Comparison of ENCODE assay signal across 24 cellular contexts in genomic region chr22:25760294-25760693, GRCh38. TPM values are rescaled to one million over a fixed set of nuclear protein-coding genes. Genes with fewer than 3 reads are reported as not detected.
DNase-seq lines count a peak whose midpoint lies in the region; ATAC-seq, FAIRE-seq and TF ChIP-seq lines count a peak whose summit lies in the region.
"Had no signal": no experiment of that assay in that cellular context is flagged by ENCODE, and none has a peak within 500 bp of the region (broad histone marks: within the 10 kb centered on the region; RNA-seq: fewer than 3 reads in every experiment).

No MANE protein-coding gene starts in this region.

- no peak overlapping the region for H4K5ac ChIP-seq in IMR-90 (ENCODE audit: low read depth, low read length)

- no TSS peak for BruUV-seq in IMR-90 (replicated peaks; lab: Mats Ljungman, UMichigan)
- no TSS peak for BruUV-seq in endothelial cell of umbilical vein (replicated peaks; lab: Mats Ljungman, UMichigan)

- intact Hi-C loops in IMR-90 (cut with micrococcal nuclease) (no loop called here), endothelial cell of umbilical vein (cut with micrococcal nuclease) (loop anchor here (5.0 kb wide), 1 partner anchor 58 kb away; no protein-coding TSS in a partner anchor), adrenal gland (cut with DNase I) (no loop called here)

- no CpG with 5 or more reads among the region's 2 CpGs for WGBS in IMR-90 (ENCODE audit: extremely low coverage in 2 of 2, insufficient read length in 1 of 2), 2 experiments
- 54 to 79% (median 59%) methylated on average over 2 of the region's 2 CpGs for WGBS in adrenal gland, 4 donors

- dilution Hi-C loops in IMR-90 (cut with HindIII; ENCODE audit: low sequenced_read_pairs, unreplicated experiment) = no loop called here
- dilution Hi-C loops in endothelial cell of umbilical vein (cut with MboI; ENCODE audit: extremely low pct_ligation_motif_present, low sequenced_read_pairs) = no loop called here

- peak overlapping the region; percentile 77 for H2BK120ac ChIP-seq in IMR-90 (ENCODE audit: low read depth, low read length)

- TF ChIP-seq POLR2A in IMR-90 (IDR thresholded peaks at IDR 0.05; ENCODE audit: low read depth, low read length) (no peak), endothelial cell of umbilical vein (IDR thresholded peaks at IDR 0.05; ENCODE audit: low read depth, low read length) (no peak), adrenal gland (IDR thresholded peaks at IDR 0.05) (no peak)

- no peaks in the 10 kb centered on the region for H3K36me3 Mint-ChIP-seq in progenitor cell of endocrine pancreas (ENCODE audit: insufficient read depth)
- peaks cover 5% of the 10 kb centered on the region for H3K36me3 Mint-ChIP-seq in activated CD4-positive, alpha-beta T cell treated with anti-CD3 and anti-CD28 coated beads, Interleukin-2, amount 10 ng/mL, durations not matched to agents 7 days and 5 days (ENCODE audit: low read depth)
- H3K36me3 Mint-ChIP-seq: CD4-positive, alpha-beta memory T cell had no signal

- H3K27ac ChIP-seq in BLaER1 treated with 17β-estradiol and CSF1 and Interleukin-3, amounts not matched to agents 10 nM and 100 nM = peak overlapping the region in 4 of 11 experiments; percentile 12 to 67 (median 40); a peak in 5 of 22 replicates
- H3K27ac ChIP-seq in IMR-90 (ENCODE audit: insufficient read depth, low read length) = no peak overlapping the region
- peak overlapping the region; percentile 77 for H3K27ac ChIP-seq in endothelial cell of umbilical vein (ENCODE audit: insufficient read depth, low read depth, low read length)
- H3K27ac ChIP-seq in adrenal gland = no peak overlapping the region
- H3K27ac ChIP-seq: KMS-11, thyroid gland, WERI-Rb-1 had no signal

- no peaks in the 10 kb centered on the region for H3K36me3 ChIP-seq in BLaER1 treated with 17β-estradiol and CSF1 and Interleukin-3, amounts not matched to agents 10 nM and 100 nM
- no peaks in the 10 kb centered on the region for H3K36me3 ChIP-seq in IMR-90 (ENCODE audit: control insufficient read depth, insufficient read depth, low read length)
- H3K36me3 ChIP-seq in endothelial cell of umbilical vein (ENCODE audit: control insufficient read depth in 2 of 2, extremely low read depth in 1 of 2, insufficient read depth in 2 of 2, low read length in 2 of 2) = no peaks in the 10 kb centered on the region
- H3K36me3 ChIP-seq in adrenal gland (replicated peaks in 1 of 2) = no peaks in the 10 kb centered on the region
- H3K36me3 ChIP-seq: thyroid gland, WERI-Rb-1 had no signal

- H3K56ac ChIP-seq in IMR-90 (ENCODE audit: extremely low read depth, insufficient read depth, low read length) = no peak overlapping the region

- peak overlapping the region in 1 of 2 experiments; percentile 52; a peak in 1 of 4 replicates for H4K8ac ChIP-seq in IMR-90 (ENCODE audit: low read depth in 2 of 2, low read length in 2 of 2)

- TF ChIP-seq CTCF in IMR-90 (conservative IDR thresholded peaks at IDR 0.05; ENCODE audit: low read depth, low read length) (no peak), endothelial cell of umbilical vein (IDR thresholded peaks at IDR 0.05; ENCODE audit: extremely low read depth in 1 of 2, insufficient read depth in 1 of 2, low read depth in 1 of 2, low read length in 2 of 2) (no peak), progenitor cell of endocrine pancreas (IDR thresholded peaks at IDR 0.05; ENCODE audit: unreplicated experiment) (no peak), adrenal gland (IDR thresholded peaks at IDR 0.05) (no peak)

- 0 out of 2 replicates have a peak overlapping the region, but pooled peaks have one; percentile 60 for H2AK5ac ChIP-seq in IMR-90 (ENCODE audit: low read depth, low read length)

- no peak overlapping the region for H2AK9ac ChIP-seq in IMR-90 (replicated peaks; ENCODE audit: low read depth, low read length, poor library complexity)

- H2AFZ ChIP-seq in IMR-90 (replicated peaks; ENCODE audit: low read length, poor library complexity) (no peak overlapping the region), endothelial cell of umbilical vein (ENCODE audit: low read depth, low read length) (no peak overlapping the region)

- H4K91ac ChIP-seq in IMR-90 (ENCODE audit: insufficient read depth, low read depth, low read length) = 0 out of 2 replicates have a peak overlapping the region, but pooled peaks have one; percentile 35

- no peak overlapping the region for H3K4me3 ChIP-seq in BLaER1 treated with 17β-estradiol and CSF1 and Interleukin-3, amounts not matched to agents 10 nM and 100 nM
- H3K4me3 ChIP-seq in IMR-90 (ENCODE audit: insufficient read depth, low read depth, low read length) = no peak overlapping the region
- H3K4me3 ChIP-seq in endothelial cell of umbilical vein (replicated peaks in 1 of 3; ENCODE audit: insufficient read depth in 1 of 3, low read depth in 1 of 3, low read length in 3 of 3) = no peak overlapping the region
- no peak overlapping the region for H3K4me3 ChIP-seq in adrenal gland
- H3K4me3 ChIP-seq: thyroid gland had no signal

- H3K4me2 ChIP-seq in BLaER1 treated with 17β-estradiol and CSF1 and Interleukin-3, amounts not matched to agents 10 nM and 100 nM = peak overlapping the region in 7 of 11 experiments; percentile 15 to 80 (median 61); a peak in 14 of 22 replicates
- H3K4me2 ChIP-seq in IMR-90 (ENCODE audit: low read depth, low read length) = no peak overlapping the region
- H3K4me2 ChIP-seq in endothelial cell of umbilical vein (ENCODE audit: insufficient read depth, low read length) = no peak overlapping the region
- H3K4me2 ChIP-seq: KMS-11 had no signal

- no peak for TF ChIP-seq RAD21 in IMR-90 (IDR thresholded peaks at IDR 0.05; ENCODE audit: low read length)

- peak overlapping the region; percentile 43; the same call in 1 of the 2 replicates for H3K18ac ChIP-seq in IMR-90 (ENCODE audit: low read depth, low read length)

- H3K9ac ChIP-seq in BLaER1 treated with 17β-estradiol and CSF1 and Interleukin-3, amounts not matched to agents 10 nM and 100 nM = peak overlapping the region in 1 of 11 experiments; percentile 31; a peak in 1 of 22 replicates
- H3K9ac ChIP-seq in IMR-90 (ENCODE audit: low read depth, low read length) (no peak overlapping the region), endothelial cell of umbilical vein (replicated peaks; ENCODE audit: extremely low read depth, insufficient read depth, low read length) (no peak overlapping the region)
- H3K9ac ChIP-seq: KMS-11 had no signal

- no peak overlapping the region for H2BK5ac ChIP-seq in IMR-90 (ENCODE audit: low read depth, low read length, poor library complexity, severe bottlenecking)

- DNase-seq in IMR-90 (no peak), endothelial cell of umbilical vein (ENCODE audit: low read depth, low spot score) (peak; percentile 21), progenitor cell of endocrine pancreas (ENCODE audit: low spot score, unreplicated experiment) (no peak), adrenal gland (no peak), cerebellum (ENCODE audit: low spot score) (no peak)
- no peak for DNase-seq in activated CD4-positive, alpha-beta T cell treated with anti-CD3 and anti-CD28 coated beads, Interleukin-2, amount 10 ng/mL, durations not matched to agents 7 days and 5 days
- DNase-seq: activated CD4-positive, alpha-beta T cell treated with anti-CD3 and anti-CD28 coated beads, Interleukin-2, amount 50 U/mL, for 48 hours; activated effector memory CD4-positive, alpha-beta T cell treated with Interleukin-2 at 50 U/mL for 16 hours; CD4-positive, alpha-beta memory T cell; NCI-H1694; NCI-H748 treated with DMSO at 0.1 percent for 48 hours; nucleus accumbens; stimulated activated CD4-positive, alpha-beta T cell treated with anti-CD3 and anti-CD28 coated beads, Interleukin-1b, Interleukin-23, amount 100 ng/mL, for 48 hours; stimulated activated naive CD4-positive, alpha-beta T cell; T-helper 2 cell; thyroid gland; WERI-Rb-1 had no signal

- in situ Hi-C loops in IMR-90 (cut with MboI; ENCODE audit: low sequenced_read_pairs) = no loop called here

- H3K9me1 ChIP-seq in IMR-90 (ENCODE audit: insufficient read depth, low read length) (0 out of 2 replicates have a peak, but pooled peaks cover 5% of the 10 kb centered on the region), endothelial cell of umbilical vein (replicated peaks; ENCODE audit: control insufficient read depth, extremely low read depth, insufficient read depth, low read length) (no peaks in the 10 kb centered on the region)

- peaks cover 11 to 51% (median 35%) of the 10 kb centered on the region in 10 experiments; a peak in 19 of 20 replicates for H3K4me1 ChIP-seq in BLaER1 treated with 17β-estradiol and CSF1 and Interleukin-3, amounts not matched to agents 10 nM and 100 nM
- no peaks in the 10 kb centered on the region for H3K4me1 ChIP-seq in IMR-90 (ENCODE audit: control insufficient read depth, insufficient read depth, low read length)
- peaks cover 19% of the 10 kb centered on the region for H3K4me1 ChIP-seq in endothelial cell of umbilical vein (ENCODE audit: control insufficient read depth, extremely low read depth, insufficient read depth, low read length)
- peaks cover 0 to 6% of the 10 kb centered on the region in 2 donors for H3K4me1 ChIP-seq in adrenal gland (replicated peaks in 1 of 2)
- H3K4me1 ChIP-seq: thyroid gland had no signal

- H3K4ac ChIP-seq in IMR-90 (ENCODE audit: low read depth, low read length) = peak overlapping the region; percentile 69; the same call in 1 of the 2 replicates

- H4K20me1 ChIP-seq in BLaER1 treated with 17β-estradiol and CSF1 and Interleukin-3, amounts not matched to agents 10 nM and 100 nM = no peaks in the 10 kb centered on the region
- no peaks in the 10 kb centered on the region for H4K20me1 ChIP-seq in IMR-90 (ENCODE audit: insufficient read depth, low read length)
- no peaks in the 10 kb centered on the region for H4K20me1 ChIP-seq in endothelial cell of umbilical vein (replicated peaks; ENCODE audit: control insufficient read depth, extremely low read depth, insufficient read depth, low read length)

- H2BK15ac ChIP-seq in IMR-90 (ENCODE audit: low read depth, low read length) = no peak overlapping the region

- H3K23ac ChIP-seq in IMR-90 (ENCODE audit: low read depth, low read length) = no peak overlapping the region

- H3K4me3 Mint-ChIP-seq in progenitor cell of endocrine pancreas (ENCODE audit: low read depth) = no peak overlapping the region
- H3K4me3 Mint-ChIP-seq in activated CD4-positive, alpha-beta T cell treated with anti-CD3 and anti-CD28 coated beads, Interleukin-2, amount 10 ng/mL, durations not matched to agents 7 days and 5 days = no peak overlapping the region
- H3K4me3 Mint-ChIP-seq: CD4-positive, alpha-beta memory T cell had no signal

- no peak overlapping the region for H3K14ac ChIP-seq in IMR-90 (replicated peaks; ENCODE audit: low read depth, low read length)

- H3K27ac Mint-ChIP-seq in progenitor cell of endocrine pancreas = peak overlapping the region; percentile 69
- no peak overlapping the region for H3K27ac Mint-ChIP-seq in activated CD4-positive, alpha-beta T cell treated with anti-CD3 and anti-CD28 coated beads, Interleukin-2, amount 10 ng/mL, durations not matched to agents 7 days and 5 days
- H3K27ac Mint-ChIP-seq: CD4-positive, alpha-beta memory T cell had no signal

- H3K4me1 Mint-ChIP-seq in progenitor cell of endocrine pancreas (ENCODE audit: low read depth) = peaks cover 6% of the 10 kb centered on the region
- peaks cover 54% of the 10 kb centered on the region for H3K4me1 Mint-ChIP-seq in activated CD4-positive, alpha-beta T cell treated with anti-CD3 and anti-CD28 coated beads, Interleukin-2, amount 10 ng/mL, durations not matched to agents 7 days and 5 days

- no peak for ATAC-seq in IMR-90 (ENCODE audit: low read depth)
- ATAC-seq in HG03342 (IDR thresholded peaks at IDR 0.05; ENCODE audit: unreplicated experiment) = no peak

- H3K27me3 ChIP-seq in BLaER1 treated with 17β-estradiol and CSF1 and Interleukin-3, amounts not matched to agents 10 nM and 100 nM = no peaks in the 10 kb centered on the region
- H3K27me3 ChIP-seq in IMR-90 (ENCODE audit: control insufficient read depth, insufficient read depth, low read length) = no peaks in the 10 kb centered on the region
- no peaks in the 10 kb centered on the region for H3K27me3 ChIP-seq in endothelial cell of umbilical vein (ENCODE audit: control insufficient read depth in 2 of 2, insufficient read depth in 2 of 2, low read length in 2 of 2)
- H3K27me3 ChIP-seq in adrenal gland = no peaks in the 10 kb centered on the region
- H3K27me3 ChIP-seq: thyroid gland had no signal

- H3K9me3 Mint-ChIP-seq in progenitor cell of endocrine pancreas (ENCODE audit: low read depth) = no peaks in the 10 kb centered on the region
- H3K9me3 Mint-ChIP-seq in activated CD4-positive, alpha-beta T cell treated with anti-CD3 and anti-CD28 coated beads, Interleukin-2, amount 10 ng/mL, durations not matched to agents 7 days and 5 days = peaks cover 3% of the 10 kb centered on the region

- no peaks in the 10 kb centered on the region for H3K79me1 ChIP-seq in IMR-90 (ENCODE audit: low read depth in 1 of 2, low read length in 2 of 2)

- peaks cover 0 to 14% (median 8%) of the 10 kb centered on the region in 11 experiments; a peak in 19 of 22 replicates for H3K9me3 ChIP-seq in BLaER1 treated with 17β-estradiol and CSF1 and Interleukin-3, amounts not matched to agents 10 nM and 100 nM (replicated peaks in 1 of 11)
- H3K9me3 ChIP-seq in IMR-90 (ENCODE audit: control insufficient read depth, insufficient read depth, low read length) (peaks cover 2% of the 10 kb centered on the region; the same call in 1 of the 2 replicates), endothelial cell of umbilical vein (replicated peaks; ENCODE audit: control insufficient read depth, insufficient read depth, low read length) (no peaks in the 10 kb centered on the region), adrenal gland (replicated peaks in 1 of 3) (no peaks in the 10 kb centered on the region)
- H3K9me3 ChIP-seq: thyroid gland had no signal

- CTCF ChIA-PET in IMR-90 (lab: Yijun Ruan, JAX) (interaction anchor here (1.8 kb wide), 1 partner anchor 12 kb away, joined by 5 read pairs; no protein-coding TSS in a partner anchor), endothelial cell of umbilical vein (lab: Charles Lee) (interaction anchor here (0.6 to 1.8 kb wide), 5 partner anchors 10 to 369 kb away, joined by 3 to 8 read pairs (median 3); no protein-coding TSS in a partner anchor)
- CTCF ChIA-PET in activated CD4-positive, alpha-beta T cell treated with anti-CD3 and anti-CD28 coated beads, Interleukin-2, amount 10 ng/mL, durations not matched to agents 7 days and 5 days (lab: Charles Lee) = interaction anchor here (0.6 to 1.1 kb wide), 3 partner anchors 10 to 44 kb away, joined by 3 to 6 read pairs (median 4); no protein-coding TSS in a partner anchor

- no peak for FAIRE-seq in endothelial cell of umbilical vein (lab: Jason Lieb, UNC)
- FAIRE-seq: GM12892, GM19239 had no signal

- 0 out of 2 replicates have a peak overlapping the region, but pooled peaks have one; percentile 91 for H2BK20ac ChIP-seq in IMR-90 (ENCODE audit: low read depth, low read length)

- POLR2A ChIA-PET in IMR-90 (lab: Charles Lee; ENCODE audit: unreplicated experiment) (no interaction called here), endothelial cell of umbilical vein (lab: Charles Lee) (no interaction called here)
- POLR2A ChIA-PET in activated CD4-positive, alpha-beta T cell treated with anti-CD3 and anti-CD28 coated beads, Interleukin-2, amount 10 ng/mL, durations not matched to agents 7 days and 5 days (lab: Charles Lee) = no interaction called here

- H3K79me2 ChIP-seq in endothelial cell of umbilical vein (ENCODE audit: control insufficient read depth, insufficient read depth, low read length) = no peaks in the 10 kb centered on the region

- no peaks in the 10 kb centered on the region for H3K27me3 Mint-ChIP-seq in progenitor cell of endocrine pancreas
- no peaks in the 10 kb centered on the region for H3K27me3 Mint-ChIP-seq in activated CD4-positive, alpha-beta T cell treated with anti-CD3 and anti-CD28 coated beads, Interleukin-2, amount 10 ng/mL, durations not matched to agents 7 days and 5 days

RNA-seq across cellular contexts. Expression of gene MYO18B, which starts 18.3 kb away (rescaled TPM):
- total RNA-seq in IMR-90 (2012; rRNA removed) (under 0.01 TPM in 1 of 2 replicates, not detected in the other), endothelial cell of umbilical vein (not detected in 2 replicates), progenitor cell of endocrine pancreas (1.9 and 2.8 TPM in 2 replicates), adrenal gland (under 1 TPM; 0.08 to 0.91 (median 0.18) TPM), cerebellum (0.36 TPM)
- polyA plus RNA-seq in IMR-90 (2012; rRNA removed) (not detected in 2 replicates), endothelial cell of umbilical vein (0.01 and 0.02 TPM in 2 replicates), adrenal gland (under 1 TPM; 0.09 to 0.20 (median 0.16) TPM)
- polyA plus RNA-seq in IMR-90 (2012; cell fraction: cytosol; rRNA removed) = not detected in 2 replicates
- polyA plus RNA-seq in IMR-90 (2012; cell fraction: nucleus; rRNA removed; ENCODE audit: low replicate concordance) = 0.01 TPM in 2 replicates
- polyA plus RNA-seq in endothelial cell of umbilical vein (2011; cell fraction: cytosol; rRNA removed) = 0.01 TPM in 1 of 2 replicates, not detected in the other
- polyA plus RNA-seq in endothelial cell of umbilical vein (2011; cell fraction: nucleus; rRNA removed) = 0.04 and 0.05 TPM in 2 replicates
- not detected in 2 replicates for polyA plus RNA-seq in endothelial cell of umbilical vein (2012)
- 0.21 and 0.27 TPM in 2 replicates for polyA minus RNA-seq in endothelial cell of umbilical vein
- not detected for polyA minus RNA-seq in endothelial cell of umbilical vein (2011; cell fraction: cytosol; rRNA and poly(A)+ RNA removed)
- polyA minus RNA-seq in endothelial cell of umbilical vein (2011; cell fraction: nucleus; rRNA and poly(A)+ RNA removed) = 0.05 TPM in 1 of 2 replicates, not detected in the other
- total RNA-seq in activated CD4-positive, alpha-beta T cell treated with anti-CD3 and anti-CD28 coated beads, Interleukin-2, amount 10 ng/mL, durations not matched to agents 7 days and 5 days = 1 to 10 TPM; 2.0 TPM
- total RNA-seq: bronchial epithelial cell, SK-MEL-5 had no signal

Comparison
In these comparisons a context has a peak if more than half of its experiments do, and no peak if none do; other contexts are left out.
1. H3K4me2 ChIP-seq: peak in BLaER1 treated with 17β-estradiol and CSF1 and Interleukin-3, amounts not matched to agents 10 nM and 100 nM (7 of 11); none in IMR-90 (single experiment) and endothelial cell of umbilical vein (single experiment).